8 cellular contexts compared by ENCODE assay signal in the genomic region with DNA sequence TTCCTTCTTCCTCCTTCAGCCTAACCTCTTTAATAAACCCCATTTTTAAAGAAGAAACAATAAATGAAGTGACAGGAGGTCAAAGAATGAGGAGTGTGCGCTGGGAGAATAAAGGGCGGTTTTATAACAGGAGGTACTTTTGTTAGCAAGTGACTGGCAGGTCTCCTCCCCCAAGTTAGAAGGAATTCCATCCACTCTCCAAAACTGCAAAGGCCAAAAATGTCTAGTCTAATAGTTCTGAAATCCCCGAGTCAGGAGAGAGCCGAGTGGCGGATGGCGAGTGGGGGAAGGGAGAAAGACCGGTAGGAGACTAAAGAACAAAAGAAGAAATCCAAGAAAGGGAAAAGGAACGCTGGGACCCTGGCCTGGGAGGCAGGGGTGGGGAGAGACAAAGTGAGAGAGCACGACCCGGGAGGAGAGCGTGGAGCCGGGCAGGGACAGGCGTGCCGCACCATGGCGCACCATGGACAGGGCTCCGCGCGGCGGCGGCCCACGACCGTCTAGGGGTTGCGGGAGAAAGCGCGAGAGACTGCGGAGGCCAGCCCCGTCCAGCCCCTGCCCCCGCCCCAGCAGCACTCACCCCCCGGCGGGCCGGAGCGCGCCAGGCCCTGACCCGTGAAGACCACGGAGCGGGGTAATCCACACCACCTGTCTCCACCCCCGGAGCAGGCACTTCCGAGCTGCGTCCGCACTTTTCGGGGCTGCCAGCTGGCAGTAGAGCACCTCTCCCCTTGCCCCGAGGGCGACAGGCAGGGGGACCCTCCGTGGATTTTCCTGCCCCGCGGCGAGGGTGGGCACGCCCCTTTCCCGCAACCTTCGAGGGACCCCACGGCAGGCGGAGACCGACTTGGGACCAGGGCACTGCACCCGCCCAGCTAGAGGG. TPM values are rescaled to one million over a fixed set of nuclear protein-coding genes. Genes with fewer than 3 reads are reported as not detected.
DNase-seq lines count a peak whose midpoint lies in the region; ATAC-seq and TF ChIP-seq lines count a peak whose summit lies in the region.

No MANE protein-coding gene starts in this region.

- no peak overlapping the region for H3K27ac Mint-ChIP-seq in T-helper 2 cell treated with Interferon-gamma antibody and Interleukin-4, amounts not matched to agents 5 μg/mL and 100 μg/mL, for 36 hours

- H3K9me3 ChIP-seq in adipocyte (ENCODE audit: control insufficient read depth, low read length) (no peaks in the 10 kb centered on the region), iPS-15b (ENCODE audit: control insufficient read depth, insufficient read depth, low read length) (no peaks in the 10 kb centered on the region), suprapubic skin (no peaks in the 10 kb centered on the region)

- no peaks in the 10 kb centered on the region for H3K36me3 Mint-ChIP-seq in T-helper 2 cell treated with Interferon-gamma antibody and Interleukin-4, amounts not matched to agents 5 μg/mL and 100 μg/mL, for 36 hours (ENCODE audit: low read depth)

- intact Hi-C loops in Right ventricle myocardium inferior (cut with DNase I) (loop anchor here (5.0 to 10.0 kb wide), 3 partner anchors 163 to 398 kb away; no protein-coding TSS in a partner anchor), cardiac septum (cut with DNase I) (loop anchor here (5.0 to 10.0 kb wide), 3 partner anchors 48 to 310 kb away; no protein-coding TSS in a partner anchor)

- no peak for DNase-seq in Right ventricle myocardium inferior (ENCODE audit: missing footprints)
- DNase-seq in cardiac septum (ENCODE audit: low spot score), result no peak
- DNase-seq in adipocyte (ENCODE audit: low read depth), result peak; percentile 85
- no peak for DNase-seq in suprapubic skin (ENCODE audit: low spot score in 2 of 2)
- DNase-seq in T-helper 2 cell treated with Interferon-gamma antibody and Interleukin-4, amounts not matched to agents 5 μg/mL and 100 μg/mL, for 36 hours (ENCODE audit: low spot score), result no peak
- no peak for DNase-seq in activated naive CD4-positive, alpha-beta T cell treated with anti-CD3 and anti-CD28 coated beads, Interleukin-2, amount 50 U/mL, for 16 hours

- H3K9ac ChIP-seq in adipocyte (ENCODE audit: low read length), result peak overlapping the region; percentile 72
- no peak overlapping the region for H3K9ac ChIP-seq in iPS-15b (ENCODE audit: low read depth, low read length)

- H3K27me3 Mint-ChIP-seq in T-helper 2 cell treated with Interferon-gamma antibody and Interleukin-4, amounts not matched to agents 5 μg/mL and 100 μg/mL, for 36 hours (ENCODE audit: low read depth), result peaks cover 33% of the 10 kb centered on the region

- no peaks in the 10 kb centered on the region for H3K9me3 Mint-ChIP-seq in T-helper 2 cell treated with Interferon-gamma antibody and Interleukin-4, amounts not matched to agents 5 μg/mL and 100 μg/mL, for 36 hours

- 6% methylated on average over 25 of the region's 54 CpGs for WGBS in suprapubic skin

- TF ChIP-seq CTCF in suprapubic skin (IDR thresholded peaks at IDR 0.05), result no peak

- H3K4me3 ChIP-seq in adipocyte (ENCODE audit: low read length) (peak overlapping the region; percentile 87), iPS-15b (ENCODE audit: low read depth, low read length) (peak overlapping the region; percentile 55), suprapubic skin (peak overlapping the region; percentile 58)

- no peaks in the 10 kb centered on the region for H3K36me3 ChIP-seq in adipocyte (ENCODE audit: control insufficient read depth, insufficient read depth, low read length, severe bottlenecking)
- H3K36me3 ChIP-seq in iPS-15b (ENCODE audit: control insufficient read depth, insufficient read depth, low read length), result no peaks in the 10 kb centered on the region
- no peaks in the 10 kb centered on the region for H3K36me3 ChIP-seq in suprapubic skin

- TF ChIP-seq POLR2A in suprapubic skin (IDR thresholded peaks at IDR 0.05), result no peak

- H3K27me3 ChIP-seq in adipocyte (replicated peaks; ENCODE audit: control insufficient read depth, insufficient read depth, low read length), result no peaks in the 10 kb centered on the region
- peaks cover 47% of the 10 kb centered on the region for H3K27me3 ChIP-seq in iPS-15b (ENCODE audit: control insufficient read depth, insufficient read depth, low read length)
- peaks cover 70% of the 10 kb centered on the region for H3K27me3 ChIP-seq in suprapubic skin

- no peak overlapping the region for H3K4me3 Mint-ChIP-seq in T-helper 2 cell treated with Interferon-gamma antibody and Interleukin-4, amounts not matched to agents 5 μg/mL and 100 μg/mL, for 36 hours

- TF ChIP-seq EP300 in suprapubic skin (IDR thresholded peaks at IDR 0.05), result no peak

- H3K4me1 ChIP-seq in adipocyte (ENCODE audit: control insufficient read depth, insufficient read depth, low read length), result peaks cover 16% of the 10 kb centered on the region
- peaks cover 10% of the 10 kb centered on the region for H3K4me1 ChIP-seq in iPS-15b (ENCODE audit: control insufficient read depth, insufficient read depth, low read length)
- peaks cover 31% of the 10 kb centered on the region for H3K4me1 ChIP-seq in suprapubic skin

- ATAC-seq in Right ventricle myocardium inferior (peak; percentile 44), HG03354 (IDR thresholded peaks at IDR 0.05; ENCODE audit: poor library complexity, severe bottlenecking, unreplicated experiment) (no peak)

- H3K4me1 Mint-ChIP-seq in T-helper 2 cell treated with Interferon-gamma antibody and Interleukin-4, amounts not matched to agents 5 μg/mL and 100 μg/mL, for 36 hours (ENCODE audit: low read depth), result no peaks in the 10 kb centered on the region

- no peak overlapping the region for H3K27ac ChIP-seq in suprapubic skin

RNA-seq across cellular contexts. Expression of a gene that starts 1.6 kb away (rescaled TPM):
- total RNA-seq in Right ventricle myocardium inferior (293 TPM), cardiac septum (367 TPM), suprapubic skin (1 to 10 TPM in 2 of 4 donors, under 1 TPM in 1, not detected in 1; 0.47 to 1.7 (median 1.1) TPM)

Comparison
In these comparisons a context has a peak if more than half of its experiments do, and no peak if none do; other contexts are left out.
1. RNA of a gene that starts 1.6 kb away (total RNA-seq): 367 TPM in cardiac septum (single experiment) and 293 TPM in Right ventricle myocardium inferior (single experiment); 0.47 to 1.7 TPM in suprapubic skin; every median in the first group is over 100 times any median in the second.
2. Peak in every context shown above with its lines, with median percentiles within 50 percentile points of each other: H3K4me3 ChIP-seq.